22 cellular contexts compared by ENCODE assay signal in genomic region chr15:99992611-99993231, GRCh38.
"Had no signal": no experiment of that assay in that cellular context is flagged by ENCODE, and none has a peak within 500 bp of the region (broad histone marks: within the 10 kb centered on the region; RNA-seq: fewer than 3 reads in every experiment).

No MANE protein-coding gene starts in this region.

- H3K9me3 ChIP-seq: esophagus squamous epithelium, gastrocnemius medialis, prostate gland, tibial artery, uterus had no signal

- H3K4me3 ChIP-seq: dorsolateral prefrontal cortex, esophagus squamous epithelium, gastrocnemius medialis, prostate gland, tibial artery, uterus had no signal

- FAIRE-seq: TTC549 had no signal

- DNase-seq: activated CD4-positive, alpha-beta T cell treated with anti-CD3 and anti-CD28 coated beads, Interleukin-2, amount 10 ng/mL, durations not matched to agents 7 days and 5 days; activated CD4-positive, CD25-positive, alpha-beta regulatory T cell treated with anti-CD3 and anti-CD28 coated beads, Interleukin-2, amount 50 U/mL, for 72 hours; activated CD8-positive, alpha-beta memory T cell treated with anti-CD3 and anti-CD28 coated beads, Interleukin-2, amount 10 ng/mL, durations not matched to agents 7 days and 5 days; activated CD8-positive, alpha-beta T cell treated with anti-CD3 and anti-CD28 coated beads for 36 hours; activated naive CD4-positive, alpha-beta T cell treated with anti-CD3 and anti-CD28 coated beads, Interleukin-2, amount 50 U/mL, for 16 hours; activated T-cell treated with anti-CD3 and anti-CD28 coated beads, Interleukin-2, amount 50 U/mL, for 1 hour; caudate nucleus; effector memory CD8-positive, alpha-beta T cell; esophagus squamous epithelium; hippocampal formation; mesenchymal stem cell; naive B cell; stimulated activated CD4-positive, alpha-beta T cell treated with anti-CD3 and anti-CD28 coated beads, Interleukin-12 subunit alpha, Interleukin-12 subunit beta, amount 100 ng/mL, for 4 hours; stimulated activated naive CD8-positive, alpha-beta T cell treated with anti-CD3 and anti-CD28 coated beads, Interleukin-15, amount 100 ng/mL, for 72 hours; T-helper 1 cell; WERI-Rb-1 had no signal

- H3K27ac ChIP-seq: dorsolateral prefrontal cortex, esophagus squamous epithelium, gastrocnemius medialis, prostate gland, tibial artery, uterus, WERI-Rb-1 had no signal

- H3K4me1 ChIP-seq: esophagus squamous epithelium, gastrocnemius medialis, prostate gland, tibial artery, uterus had no signal

- H3K27me3 ChIP-seq: dorsolateral prefrontal cortex, esophagus squamous epithelium, gastrocnemius medialis, tibial artery, uterus had no signal

- H3K36me3 ChIP-seq: gastrocnemius medialis, prostate gland, tibial artery, uterus, WERI-Rb-1 had no signal
